ENCODE assay signal across 8 cellular contexts in the genomic region with DNA sequence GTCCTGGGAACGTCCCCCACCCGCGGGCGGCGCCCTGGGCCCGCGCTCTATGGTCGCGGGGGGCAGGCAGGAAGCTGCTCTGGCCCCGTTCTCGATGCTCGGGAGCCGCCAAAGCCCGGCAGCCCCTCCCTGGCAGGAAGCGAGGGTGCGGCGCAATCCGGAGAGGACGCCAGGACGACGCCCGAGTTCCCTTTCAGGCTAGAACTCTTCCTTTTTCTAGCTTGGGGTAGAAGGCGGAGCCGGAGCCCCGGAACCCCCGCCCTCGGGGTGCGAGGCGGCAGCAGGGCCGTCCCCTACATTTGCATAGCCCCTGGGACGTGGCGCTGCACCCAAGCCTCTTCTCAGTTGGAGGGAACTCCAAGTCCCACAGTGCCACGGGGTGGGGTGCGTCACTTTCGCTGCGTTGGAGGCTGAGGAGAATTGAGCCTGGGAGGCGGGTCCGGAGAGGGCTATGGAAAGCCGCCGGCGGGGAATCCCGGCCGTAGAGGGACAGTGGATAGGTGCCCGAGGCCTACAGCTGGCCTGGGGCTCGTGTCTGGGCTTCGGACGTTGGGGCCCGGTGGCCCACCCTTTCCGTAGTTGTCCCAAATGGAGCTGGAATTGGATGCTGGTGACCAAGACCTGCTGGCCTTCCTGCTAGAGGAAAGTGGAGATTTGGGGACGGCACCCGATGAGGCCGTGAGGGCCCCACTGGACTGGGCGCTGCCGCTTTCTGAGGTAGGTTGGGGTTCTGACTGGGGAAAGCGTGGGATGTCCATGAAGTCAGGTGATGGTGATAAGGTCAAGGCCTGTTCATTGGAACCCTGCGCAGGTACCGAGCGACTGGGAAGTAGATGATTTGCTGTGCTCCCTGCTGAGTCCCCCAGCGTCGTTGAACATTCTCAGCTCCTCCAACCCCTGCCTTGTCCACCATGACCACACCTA. TPM values are rescaled to one million over a fixed set of nuclear protein-coding genes. Genes with fewer than 3 reads are reported as not detected.
DNase-seq lines count a peak whose midpoint lies in the region; ATAC-seq and TF ChIP-seq lines count a peak whose summit lies in the region.

A gene with protein sequence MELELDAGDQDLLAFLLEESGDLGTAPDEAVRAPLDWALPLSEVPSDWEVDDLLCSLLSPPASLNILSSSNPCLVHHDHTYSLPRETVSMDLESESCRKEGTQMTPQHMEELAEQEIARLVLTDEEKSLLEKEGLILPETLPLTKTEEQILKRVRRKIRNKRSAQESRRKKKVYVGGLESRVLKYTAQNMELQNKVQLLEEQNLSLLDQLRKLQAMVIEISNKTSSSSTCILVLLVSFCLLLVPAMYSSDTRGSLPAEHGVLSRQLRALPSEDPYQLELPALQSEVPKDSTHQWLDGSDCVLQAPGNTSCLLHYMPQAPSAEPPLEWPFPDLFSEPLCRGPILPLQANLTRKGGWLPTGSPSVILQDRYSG (plus strand): TSS at position 482 of the 924 bp plus-strand sequence. CDS start 107 bp downstream, at position 589.
TLN1 (minus strand) TSS at position 11 of the 924 bp plus-strand sequence. CDS start 6,501 bp downstream, outside the sequence.

- H3K27ac Mint-ChIP-seq in activated naive CD4-positive, alpha-beta T cell treated with anti-CD3 and anti-CD28 coated beads, Interleukin-2, amount 50 U/mL, for 72 hours, result peak within 1 kb of the TSS in 1 of 2 donors; percentile 95

- peak; percentile 7 for TF ChIP-seq CTCF in osteoblast (IDR thresholded peaks at IDR 0.05; ENCODE audit: extremely low read depth, low read depth, low read length)
- no peak for TF ChIP-seq CTCF in thoracic aorta (IDR thresholded peaks at IDR 0.05)

- peaks cover 14 to 33% of the 10 kb centered on the region in 2 donors for H3K36me3 Mint-ChIP-seq in activated naive CD4-positive, alpha-beta T cell treated with anti-CD3 and anti-CD28 coated beads, Interleukin-2, amount 50 U/mL, for 72 hours

- H3K27ac ChIP-seq in osteoblast (ENCODE audit: low read depth, low read length) (peak within 1 kb of the TSS; percentile 87), thoracic aorta (peak within 1 kb of the TSS; percentile 99)

- peak; percentile 75 for ATAC-seq in HG02623 (IDR thresholded peaks at IDR 0.05; ENCODE audit: unreplicated experiment)
- peak; percentile 76 to 91 for ATAC-seq in activated naive CD4-positive, alpha-beta T cell treated with anti-CD3 and anti-CD28 coated beads, Interleukin-2, amount 50 U/mL, for 72 hours
- peak; percentile 61 for ATAC-seq in thoracic aorta (ENCODE audit: insufficient number of reproducible peaks, low FRiP score, low read depth)

- H4K20me1 ChIP-seq in osteoblast (ENCODE audit: insufficient read depth, low read length), result peaks cover 32% of the 10 kb centered on the region

- H3K36me3 ChIP-seq in osteoblast (ENCODE audit: insufficient read depth, low read length) (peaks cover 34% of the 10 kb centered on the region), thoracic aorta (peaks cover 24% of the 10 kb centered on the region)

- H3K9me3 Mint-ChIP-seq in activated naive CD4-positive, alpha-beta T cell treated with anti-CD3 and anti-CD28 coated beads, Interleukin-2, amount 50 U/mL, for 72 hours, result no peaks in the 10 kb centered on the region

- H3K27me3 ChIP-seq in osteoblast (ENCODE audit: insufficient read depth, low read length), result no peaks in the 10 kb centered on the region
- H3K27me3 ChIP-seq in thoracic aorta (replicated peaks; ENCODE audit: insufficient read depth), result no peaks in the 10 kb centered on the region

- peak within 1 kb of the TSS; percentile 86 for H2AFZ ChIP-seq in osteoblast (ENCODE audit: low read length)

- peaks cover 70% of the 10 kb centered on the region for H3K79me2 ChIP-seq in osteoblast (ENCODE audit: insufficient read depth, low read length)

- peak; percentile 81 for TF ChIP-seq POLR2A in GM10847 (IDR thresholded peaks at IDR 0.05; ENCODE audit: extremely low read depth, insufficient read length)

- DNase-seq in NCI-H1092 treated with DMSO at 0.1 percent for 48 hours (lab: John Stamatoyannopoulos, UW) (peak; percentile 98), SKM-1 (lab: John Stamatoyannopoulos, UW; ENCODE audit: unreplicated experiment) (peak; percentile 99), glomerular endothelial cell (ENCODE audit: extremely low read depth, low read depth, low spot score) (peak; percentile 87), osteoblast (ENCODE audit: insufficient read length, low spot score, missing footprints) (peak; percentile 99), thoracic aorta (ENCODE audit: low spot score) (peak; percentile 97)
- DNase-seq in activated naive CD4-positive, alpha-beta T cell treated with anti-CD3 and anti-CD28 coated beads, Interleukin-2, amount 50 U/mL, for 72 hours (ENCODE audit: low spot score in 2 of 2), result peak; percentile 96 to 97

- H3K4me3 ChIP-seq in osteoblast (ENCODE audit: insufficient read depth, low read length) (peak within 1 kb of the TSS; percentile 90), thoracic aorta (peak within 1 kb of the TSS; percentile 86)

- H3K9me3 ChIP-seq in osteoblast (ENCODE audit: low read depth, low read length) (no peaks in the 10 kb centered on the region), thoracic aorta (no peaks in the 10 kb centered on the region)

- H3K4me2 ChIP-seq in osteoblast (ENCODE audit: insufficient read depth, low read length), result peak within 1 kb of the TSS; percentile 92

- H3K4me1 ChIP-seq in osteoblast (ENCODE audit: insufficient read depth, low read length) (peaks cover 57% of the 10 kb centered on the region), thoracic aorta (ENCODE audit: control insufficient read depth in 1 of 2, low read depth in 2 of 2) (peaks cover 23 to 48% of the 10 kb centered on the region in 2 donors)

RNA-seq across cellular contexts. Expression of the first gene that starts in this region (rescaled TPM):
- total RNA-seq in activated naive CD4-positive, alpha-beta T cell treated with anti-CD3 and anti-CD28 coated beads, Interleukin-2, amount 50 U/mL, for 72 hours, result 10 to 100 TPM; 22.8 to 25.3 TPM
- total RNA-seq in glomerular endothelial cell, result 77.0 and 78.6 TPM in 2 replicates
- 56.6 and 64.8 TPM in 2 replicates for total RNA-seq in osteoblast
- total RNA-seq in thoracic aorta, result 10 to 100 TPM; 46.0 to 62.4 TPM

RNA-seq across cellular contexts. Expression of gene TLN1, which starts in this region (rescaled TPM):
- 100 to 1,000 TPM; 234 to 334 TPM for total RNA-seq in activated naive CD4-positive, alpha-beta T cell treated with anti-CD3 and anti-CD28 coated beads, Interleukin-2, amount 50 U/mL, for 72 hours
- total RNA-seq in glomerular endothelial cell (347 and 424 TPM in 2 replicates), osteoblast (306 and 376 TPM in 2 replicates), thoracic aorta (1,000 to 10,000 TPM in 1 of 2 donors, 100 to 1,000 TPM in 1; 889 to 1,019 TPM)

Comparison
In these comparisons a context has a peak if more than half of its experiments do, and no peak if none do; other contexts are left out.
1. Peak in every context shown above with its lines: DNase-seq, ATAC-seq, H3K4me3 ChIP-seq and H3K27ac ChIP-seq.